Comparison of ENCODE assay signal across 8 cellular contexts in the genomic region with DNA sequence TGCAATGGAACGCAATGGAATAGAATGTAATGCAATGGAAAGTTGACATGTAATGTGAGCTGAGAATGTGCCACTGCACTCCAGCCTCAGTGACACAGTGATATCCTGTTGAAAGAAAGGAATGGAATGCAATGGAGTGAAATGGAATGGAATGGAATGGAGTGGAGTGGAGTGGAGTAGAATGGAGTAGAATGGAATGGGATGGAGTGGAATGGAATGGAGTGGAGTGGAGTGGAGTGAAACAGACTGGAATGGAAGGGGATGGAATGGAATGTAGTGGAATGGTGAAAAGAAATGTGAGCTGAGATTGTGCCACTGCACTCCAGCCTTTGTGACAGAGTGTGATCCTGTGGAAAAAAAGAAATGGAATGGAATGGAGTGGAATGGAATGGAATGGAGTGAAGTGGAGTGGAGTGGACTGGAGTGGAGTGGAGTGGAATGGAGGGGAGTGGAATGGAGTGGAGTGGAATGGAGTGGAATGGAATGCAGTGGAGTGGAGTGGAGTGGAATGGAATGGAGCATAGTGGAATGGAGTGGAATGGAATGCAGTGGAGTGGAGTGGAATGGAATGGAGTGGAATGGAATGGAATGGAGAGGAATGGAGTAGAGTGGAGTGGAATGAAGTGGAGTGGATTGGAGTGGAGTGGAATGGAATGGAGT.
DNase-seq lines count a peak whose midpoint lies in the region; ATAC-seq and TF ChIP-seq lines count a peak whose summit lies in the region.
"Not testable (repeated sequence)": the region's sequence is repeated elsewhere in the genome, so short reads cannot be mapped to it uniquely, and the experiment has no call there.

No MANE protein-coding gene starts in this region.

- not testable (repeated sequence) for H2BK120ac ChIP-seq in IMR-90 (ENCODE audit: low read depth, low read length); mesendoderm (ENCODE audit: low read depth, low read length)

- not testable (repeated sequence) for H2BK15ac ChIP-seq in IMR-90 (ENCODE audit: low read depth, low read length); mesendoderm (replicated peaks; ENCODE audit: low read depth)

- POLR2A ChIA-PET in IMR-90 (lab: Charles Lee; ENCODE audit: unreplicated experiment) = not testable (repeated sequence)

- not testable (repeated sequence) for H3K79me2 ChIP-seq in mesendoderm (ENCODE audit: control insufficient read depth, insufficient read depth, low read length)

- not testable (repeated sequence) for H3K56ac ChIP-seq in IMR-90 (ENCODE audit: extremely low read depth, insufficient read depth, low read length); mesendoderm (ENCODE audit: low read length)

- not testable (repeated sequence) for TF ChIP-seq CTCF in IMR-90 (conservative IDR thresholded peaks at IDR 0.05; ENCODE audit: low read depth, low read length); left lung (IDR thresholded peaks at IDR 0.05); upper lobe of right lung (IDR thresholded peaks at IDR 0.05)

- not testable (repeated sequence) for DNase-seq in IMR-90; Right ventricle myocardium superior; left lung; mesendoderm; sciatic nerve (ENCODE audit: low spot score); upper lobe of right lung

- not testable (repeated sequence) for H3K79me1 ChIP-seq in IMR-90 (ENCODE audit: low read depth in 1 of 2, low read length in 2 of 2); mesendoderm (ENCODE audit: low read length)

- not testable (repeated sequence) for TF ChIP-seq POLR2A in IMR-90 (IDR thresholded peaks at IDR 0.05; ENCODE audit: low read depth, low read length)

- not testable (repeated sequence) for H3K9ac ChIP-seq in IMR-90 (ENCODE audit: low read depth, low read length); mesendoderm (ENCODE audit: low read length)

- dilution Hi-C loops in IMR-90 (cut with HindIII; ENCODE audit: low sequenced_read_pairs, unreplicated experiment) = not testable (repeated sequence)

- H3K36me3 ChIP-seq in IMR-90 (ENCODE audit: control insufficient read depth, insufficient read depth, low read length); left lung; mesendoderm (ENCODE audit: control insufficient read depth, insufficient read depth, low read length); upper lobe of right lung: not testable (repeated sequence)

- in situ Hi-C loops in IMR-90 (cut with MboI; ENCODE audit: low sequenced_read_pairs) = not testable (repeated sequence)

- H3K4me2 ChIP-seq in IMR-90 (ENCODE audit: low read depth, low read length); mesendoderm (ENCODE audit: low read length): not testable (repeated sequence)

- not testable (repeated sequence) for H4K8ac ChIP-seq in IMR-90 (ENCODE audit: low read depth in 2 of 2, low read length in 2 of 2); mesendoderm (ENCODE audit: low read depth, low read length)

- H4K91ac ChIP-seq in IMR-90 (ENCODE audit: insufficient read depth, low read depth, low read length) = not testable (repeated sequence)

- H3K4me3 ChIP-seq in IMR-90 (ENCODE audit: insufficient read depth, low read depth, low read length); left lung; upper lobe of right lung: not testable (repeated sequence)
- H3K4me3 ChIP-seq in mesendoderm (ENCODE audit: low read length) = peak overlapping the region; percentile 14

- intact Hi-C loops in IMR-90 (cut with micrococcal nuclease); Right ventricle myocardium superior (cut with DNase I); left lung (cut with DNase I); sciatic nerve (cut with DNase I); upper lobe of right lung (cut with DNase I): not testable (repeated sequence)

- H2BK20ac ChIP-seq in IMR-90 (ENCODE audit: low read depth, low read length) = not testable (repeated sequence)

- not testable (repeated sequence) for H3K4me1 ChIP-seq in IMR-90 (ENCODE audit: control insufficient read depth, insufficient read depth, low read length); left lung; mesendoderm (ENCODE audit: control insufficient read depth, low read depth, low read length); upper lobe of right lung

- CTCF ChIA-PET in IMR-90 (lab: Yijun Ruan, JAX) = not testable (repeated sequence)

- ATAC-seq in GM21576 (IDR thresholded peaks at IDR 0.05; ENCODE audit: unreplicated experiment) (peak; percentile 47), esophagus mucosa (peak; percentile 72), Right ventricle myocardium superior (ENCODE audit: poor library complexity) (peak; percentile 56), left lung (peak; percentile 57), sciatic nerve (peak; percentile 66), upper lobe of right lung (peak; percentile 72)
- not testable (repeated sequence) for ATAC-seq in IMR-90 (ENCODE audit: low read depth)

- not testable (repeated sequence) for TF ChIP-seq RAD21 in IMR-90 (IDR thresholded peaks at IDR 0.05; ENCODE audit: low read length)

- 39% methylated on average over 1 of the region's 1 CpG; no CpG with 5 or more reads in 1 of the 2 experiments for WGBS in IMR-90 (ENCODE audit: extremely low coverage in 2 of 2, insufficient read length in 1 of 2), 2 experiments
- WGBS in mesendoderm (ENCODE audit: extremely low coverage, insufficient coverage, low lambda C conversion rate) = 100% methylated on average over 1 of the region's 1 CpG

- H3K23ac ChIP-seq in IMR-90 (ENCODE audit: low read depth, low read length); mesendoderm (ENCODE audit: low read length): not testable (repeated sequence)

- H3K27me3 ChIP-seq in IMR-90 (ENCODE audit: control insufficient read depth, insufficient read depth, low read length); left lung; mesendoderm (ENCODE audit: insufficient read depth, low read length, poor library complexity); upper lobe of right lung: not testable (repeated sequence)

- not testable (repeated sequence) for H3K9me1 ChIP-seq in IMR-90 (ENCODE audit: insufficient read depth, low read length)

- H3K9me3 ChIP-seq in IMR-90 (ENCODE audit: control insufficient read depth, insufficient read depth, low read length) = peaks cover 33% of the 10 kb centered on the region
- peaks cover 0 to 55% of the 10 kb centered on the region in 2 donors for H3K9me3 ChIP-seq in left lung
- not testable (repeated sequence) for H3K9me3 ChIP-seq in upper lobe of right lung

- not testable (repeated sequence) for H2AFZ ChIP-seq in IMR-90 (replicated peaks; ENCODE audit: low read length, poor library complexity)

- not testable (repeated sequence) for H2AK9ac ChIP-seq in IMR-90 (replicated peaks; ENCODE audit: low read depth, low read length, poor library complexity)

- H4K20me1 ChIP-seq in IMR-90 (ENCODE audit: insufficient read depth, low read length) = not testable (repeated sequence)

- peak overlapping the region; percentile 77 for H2BK5ac ChIP-seq in IMR-90 (ENCODE audit: low read depth, low read length, poor library complexity, severe bottlenecking)
- not testable (repeated sequence) for H2BK5ac ChIP-seq in mesendoderm (ENCODE audit: low read length)

- not testable (repeated sequence) for H3K18ac ChIP-seq in IMR-90 (ENCODE audit: low read depth, low read length); mesendoderm (ENCODE audit: low read length)

- H3K27ac ChIP-seq in IMR-90 (ENCODE audit: insufficient read depth, low read length); left lung; mesendoderm (ENCODE audit: low read depth, low read length); upper lobe of right lung: not testable (repeated sequence)

- H4K5ac ChIP-seq in IMR-90 (ENCODE audit: low read depth, low read length); mesendoderm (ENCODE audit: low read length): not testable (repeated sequence)

- H3K4ac ChIP-seq in IMR-90 (ENCODE audit: low read depth, low read length); mesendoderm (ENCODE audit: low read depth, low read length): not testable (repeated sequence)

- not testable (repeated sequence) for H2AK5ac ChIP-seq in IMR-90 (ENCODE audit: low read depth, low read length); mesendoderm (ENCODE audit: low read length)

- not testable (repeated sequence) for H3K14ac ChIP-seq in IMR-90 (replicated peaks; ENCODE audit: low read depth, low read length)

- BruUV-seq in IMR-90 (replicated peaks; lab: Mats Ljungman, UMichigan) = not testable (repeated sequence)
